ENCODE assay signal across 8 cellular contexts in the genomic region with DNA sequence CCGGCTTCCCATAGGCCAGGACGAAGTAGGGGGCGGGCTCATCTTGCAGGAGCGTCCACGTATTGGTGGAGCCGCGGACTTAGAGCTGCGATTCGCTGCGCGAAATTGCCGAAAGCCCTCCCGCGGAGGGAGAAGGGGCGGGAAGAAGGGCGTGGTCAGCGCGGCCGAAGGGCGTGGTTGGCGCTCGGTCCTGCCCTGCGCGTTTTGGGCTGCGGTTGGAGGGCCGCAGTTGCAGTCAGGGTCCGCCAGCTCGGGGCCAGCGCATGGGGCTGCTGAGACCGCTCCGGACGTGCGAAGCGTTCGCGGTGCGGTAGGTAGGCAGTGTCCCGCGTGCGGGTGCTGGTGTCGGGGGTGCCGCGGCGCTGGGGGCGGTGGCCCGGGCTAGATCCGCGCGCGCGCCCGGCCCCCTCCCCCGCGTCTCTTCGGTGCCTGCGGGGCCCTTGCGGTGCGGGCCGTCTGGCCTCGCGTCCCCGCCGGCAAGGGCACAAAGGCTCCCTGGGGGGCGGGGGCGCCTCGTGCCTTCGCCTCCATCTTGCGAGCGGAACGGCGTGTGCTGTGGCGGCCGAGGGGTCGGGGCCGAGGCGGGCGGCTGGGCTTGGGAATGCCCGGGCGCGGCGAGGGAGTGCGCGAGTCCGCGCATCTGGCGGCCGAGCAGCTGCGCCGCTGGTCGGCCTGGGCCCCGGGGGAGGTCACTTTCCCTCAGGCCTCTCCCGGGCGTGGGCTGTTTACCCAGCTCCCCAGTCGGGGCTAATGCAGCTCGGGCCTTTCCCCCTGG. TPM values are rescaled to one million over a fixed set of nuclear protein-coding genes. Genes with fewer than 3 reads are reported as not detected.
DNase-seq lines count a peak whose midpoint lies in the region; ATAC-seq and TF ChIP-seq lines count a peak whose summit lies in the region.

A gene with protein sequence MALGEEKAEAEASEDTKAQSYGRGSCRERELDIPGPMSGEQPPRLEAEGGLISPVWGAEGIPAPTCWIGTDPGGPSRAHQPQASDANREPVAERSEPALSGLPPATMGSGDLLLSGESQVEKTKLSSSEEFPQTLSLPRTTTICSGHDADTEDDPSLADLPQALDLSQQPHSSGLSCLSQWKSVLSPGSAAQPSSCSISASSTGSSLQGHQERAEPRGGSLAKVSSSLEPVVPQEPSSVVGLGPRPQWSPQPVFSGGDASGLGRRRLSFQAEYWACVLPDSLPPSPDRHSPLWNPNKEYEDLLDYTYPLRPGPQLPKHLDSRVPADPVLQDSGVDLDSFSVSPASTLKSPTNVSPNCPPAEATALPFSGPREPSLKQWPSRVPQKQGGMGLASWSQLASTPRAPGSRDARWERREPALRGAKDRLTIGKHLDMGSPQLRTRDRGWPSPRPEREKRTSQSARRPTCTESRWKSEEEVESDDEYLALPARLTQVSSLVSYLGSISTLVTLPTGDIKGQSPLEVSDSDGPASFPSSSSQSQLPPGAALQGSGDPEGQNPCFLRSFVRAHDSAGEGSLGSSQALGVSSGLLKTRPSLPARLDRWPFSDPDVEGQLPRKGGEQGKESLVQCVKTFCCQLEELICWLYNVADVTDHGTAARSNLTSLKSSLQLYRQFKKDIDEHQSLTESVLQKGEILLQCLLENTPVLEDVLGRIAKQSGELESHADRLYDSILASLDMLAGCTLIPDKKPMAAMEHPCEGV (plus strand): TSS at position 202 of the 775 bp plus-strand sequence. CDS start 13,029 bp downstream, outside the sequence.

- H3K9me3 ChIP-seq in ascending aorta, result no peaks in the 10 kb centered on the region
- H3K9me3 ChIP-seq in right cardiac atrium (ENCODE audit: control insufficient read depth, low read length), result no peaks in the 10 kb centered on the region
- H3K9me3 ChIP-seq in psoas muscle, result no peaks in the 10 kb centered on the region

- peak; percentile 78 for ATAC-seq in GM18505 (IDR thresholded peaks at IDR 0.05; ENCODE audit: unreplicated experiment)
- ATAC-seq in HG02970 (IDR thresholded peaks at IDR 0.05; ENCODE audit: low FRiP score, unreplicated experiment), result peak; percentile 90
- ATAC-seq in right cardiac atrium, result peak; percentile 98
- ATAC-seq in psoas muscle, result peak; percentile 95 to 97 (median 96)

- H3K27ac Mint-ChIP-seq in T-helper 2 cell treated with Interferon-gamma antibody and Interleukin-4, amounts not matched to agents 5 μg/mL and 100 μg/mL, for 36 hours, result peak within 1 kb of the TSS; percentile 89

- DNase-seq in NCI-H187 treated with DMSO at 0.1 percent for 48 hours (lab: John Stamatoyannopoulos, UW), result peak; percentile 97
- DNase-seq in T-helper 2 cell treated with Interferon-gamma antibody and Interleukin-4, amounts not matched to agents 5 μg/mL and 100 μg/mL, for 36 hours (ENCODE audit: low spot score), result peak; percentile 97
- peak; percentile 85 to 98 for DNase-seq in ascending aorta (ENCODE audit: low spot score in 2 of 2)
- peak; percentile 97 to 99 (median 99) for DNase-seq in right cardiac atrium
- peak; percentile 97 to 98 for DNase-seq in psoas muscle

- H3K4me1 ChIP-seq in ascending aorta, result peaks cover 4 to 30% of the 10 kb centered on the region in 2 donors
- H3K4me1 ChIP-seq in right cardiac atrium (ENCODE audit: control insufficient read depth, insufficient read depth, low read length), result peaks cover 4% of the 10 kb centered on the region
- H3K4me1 ChIP-seq in psoas muscle, result peaks cover 41% of the 10 kb centered on the region
- peaks cover 1% of the 10 kb centered on the region for H3K4me1 ChIP-seq in urinary bladder (ENCODE audit: insufficient read depth)

- TF ChIP-seq POLR2A in GM18505 (IDR thresholded peaks at IDR 0.05; ENCODE audit: borderline replicate concordance, extremely low read depth, insufficient read depth, insufficient read length), result peak; percentile 69

- H3K36me3 Mint-ChIP-seq in T-helper 2 cell treated with Interferon-gamma antibody and Interleukin-4, amounts not matched to agents 5 μg/mL and 100 μg/mL, for 36 hours (ENCODE audit: low read depth), result no peaks in the 10 kb centered on the region

- under 1% methylated on average over 95 of the region's 95 CpGs for WGBS in right cardiac atrium
- 0 to 1% (median 0%) methylated on average over 60 to 95 of the region's 95 CpGs for WGBS in psoas muscle, 3 donors
- under 1% methylated on average over 95 of the region's 95 CpGs for WGBS in urinary bladder

- H3K4me3 ChIP-seq in ascending aorta, result peak within 1 kb of the TSS; percentile 82 to 94
- peak within 1 kb of the TSS; percentile 73 for H3K4me3 ChIP-seq in right cardiac atrium (ENCODE audit: low read length)
- H3K4me3 ChIP-seq in psoas muscle, result peak within 1 kb of the TSS; percentile 84
- peak within 1 kb of the TSS; percentile 74 for H3K4me3 ChIP-seq in urinary bladder (ENCODE audit: low read depth, low read length)

- H3K36me3 ChIP-seq in ascending aorta, result no peaks in the 10 kb centered on the region
- H3K36me3 ChIP-seq in psoas muscle (ENCODE audit: insufficient read depth in 1 of 2, low read depth in 1 of 2), result no peaks in the 10 kb centered on the region
- H3K36me3 ChIP-seq in urinary bladder (ENCODE audit: insufficient read depth), result no peaks in the 10 kb centered on the region

- peaks cover 44% of the 10 kb centered on the region for H3K4me1 Mint-ChIP-seq in T-helper 2 cell treated with Interferon-gamma antibody and Interleukin-4, amounts not matched to agents 5 μg/mL and 100 μg/mL, for 36 hours (ENCODE audit: low read depth)

- H3K27me3 Mint-ChIP-seq in T-helper 2 cell treated with Interferon-gamma antibody and Interleukin-4, amounts not matched to agents 5 μg/mL and 100 μg/mL, for 36 hours (ENCODE audit: low read depth), result no peaks in the 10 kb centered on the region

- H3K27ac ChIP-seq in ascending aorta (peak within 1 kb of the TSS; percentile 78 to 86), right cardiac atrium (ENCODE audit: low read length) (peak within 1 kb of the TSS; percentile 78), psoas muscle (peak within 1 kb of the TSS; percentile 94), urinary bladder (ENCODE audit: low read depth) (peak within 1 kb of the TSS; percentile 77)

- H3K4me3 Mint-ChIP-seq in T-helper 2 cell treated with Interferon-gamma antibody and Interleukin-4, amounts not matched to agents 5 μg/mL and 100 μg/mL, for 36 hours, result peak within 1 kb of the TSS; percentile 97

- intact Hi-C loops in ascending aorta (cut with DNase I), result loop anchor here (1.0 to 5.0 kb wide), 4 partner anchors 67 to 1469 kb away; partner anchors contain the start of genes MDH1, RAB1A, SLC1A4 and WDPCP
- intact Hi-C loops in right cardiac atrium (cut with DNase I), result no loop called here
- intact Hi-C loops in psoas muscle (cut with DNase I), result no loop called here

- H3K27me3 ChIP-seq in ascending aorta (no peaks in the 10 kb centered on the region), right cardiac atrium (ENCODE audit: control insufficient read depth, insufficient read depth) (no peaks in the 10 kb centered on the region), psoas muscle (ENCODE audit: insufficient read depth in 3 of 3, low read length in 2 of 3) (no peaks in the 10 kb centered on the region)

- no peaks in the 10 kb centered on the region for H3K9me3 Mint-ChIP-seq in T-helper 2 cell treated with Interferon-gamma antibody and Interleukin-4, amounts not matched to agents 5 μg/mL and 100 μg/mL, for 36 hours

- TF ChIP-seq CTCF in ascending aorta (IDR thresholded peaks at IDR 0.05) (no peak), psoas muscle (IDR thresholded peaks at IDR 0.05) (no peak)

RNA-seq across cellular contexts. Expression of the gene that starts here (rescaled TPM):
- 30.8 TPM for total RNA-seq in ascending aorta
- total RNA-seq in right cardiac atrium, result 10 to 100 TPM; 12.0 to 19.3 (median 15.1) TPM
- 8.6 TPM for polyA plus RNA-seq in right cardiac atrium
- 10 to 100 TPM; 28.2 to 63.3 (median 38.9) TPM for total RNA-seq in psoas muscle
- 10 to 100 TPM in 2 of 3 donors, 1 to 10 TPM in 1; 7.3 to 17.5 (median 17.3) TPM for polyA plus RNA-seq in psoas muscle
- 32.3 TPM for total RNA-seq in urinary bladder
- polyA plus RNA-seq in urinary bladder, result 18.5 TPM

Comparison
In these comparisons a context has a peak if more than half of its experiments do, and no peak if none do; other contexts are left out.
1. Peak in every context shown above with its lines: DNase-seq, ATAC-seq, H3K4me3 ChIP-seq and H3K27ac ChIP-seq.